In genomic region chr3:43644443-43644842, GRCh38 we compare ENCODE assay signal across 21 cellular contexts.
"Had no signal": no experiment of that assay in that cellular context is flagged by ENCODE, and none has a peak within 500 bp of the region (broad histone marks: within the 10 kb centered on the region; RNA-seq: fewer than 3 reads in every experiment).

No MANE protein-coding gene starts in this region.

- H3K4me1 Mint-ChIP-seq: activated naive CD8-positive, alpha-beta T cell treated with anti-CD3 and anti-CD28 coated beads, Interleukin-2, amount 10 ng/mL, durations not matched to agents 7 days and 5 days; immature natural killer cell; memory B cell; natural killer cell had no signal

- H3K27ac ChIP-seq: cardiac muscle cell, esophagus muscularis mucosa, gastroesophageal sphincter, heart right ventricle, pancreas, stomach, WERI-Rb-1 had no signal

- H3K9me3 ChIP-seq: esophagus muscularis mucosa, gastroesophageal sphincter, heart right ventricle, pancreas, stomach had no signal

- H3K4me2 ChIP-seq: smooth muscle cell had no signal

- H3K27me3 Mint-ChIP-seq: dendritic cell treated with granulocyte-macrophage colony-stimulating factor and Interleukin-4, amounts not matched to agents 40 ng/mL and 50 ng/mL, for 4 days had no signal

- H3K27ac Mint-ChIP-seq: activated naive CD8-positive, alpha-beta T cell treated with anti-CD3 and anti-CD28 coated beads, Interleukin-2, amount 10 ng/mL, durations not matched to agents 7 days and 5 days; dendritic cell treated with granulocyte-macrophage colony-stimulating factor and Interleukin-4, amounts not matched to agents 40 ng/mL and 50 ng/mL, for 4 days; immature natural killer cell; memory B cell; natural killer cell had no signal

- H3K4me3 Mint-ChIP-seq: activated naive CD8-positive, alpha-beta T cell treated with anti-CD3 and anti-CD28 coated beads, Interleukin-2, amount 10 ng/mL, durations not matched to agents 7 days and 5 days; dendritic cell treated with granulocyte-macrophage colony-stimulating factor and Interleukin-4, amounts not matched to agents 40 ng/mL and 50 ng/mL, for 4 days; immature natural killer cell; memory B cell; natural killer cell had no signal

- DNase-seq: activated CD4-positive, alpha-beta T cell treated with anti-CD3 and anti-CD28 coated beads for 1 hour; activated CD4-positive, alpha-beta T cell treated with anti-CD3 and anti-CD28 coated beads, Interleukin-2, amount 50 U/mL, for 48 hours; activated naive CD4-positive, alpha-beta T cell; activated naive CD8-positive, alpha-beta T cell treated with anti-CD3 and anti-CD28 coated beads, Interleukin-2, amount 10 ng/mL, durations not matched to agents 7 days and 5 days; amygdala; effector memory CD4-positive, alpha-beta T cell; heart right ventricle; immature natural killer cell; natural killer cell; pancreas; stimulated activated CD4-positive, alpha-beta T cell treated with anti-CD3 and anti-CD28 coated beads, Interleukin-4, amount 100 ng/mL, for 1 hour; stomach; trophoblast cell; WERI-Rb-1 had no signal

- H3K9me3 Mint-ChIP-seq: activated naive CD8-positive, alpha-beta T cell treated with anti-CD3 and anti-CD28 coated beads, Interleukin-2, amount 10 ng/mL, durations not matched to agents 7 days and 5 days; dendritic cell treated with granulocyte-macrophage colony-stimulating factor and Interleukin-4, amounts not matched to agents 40 ng/mL and 50 ng/mL, for 4 days; immature natural killer cell; memory B cell; natural killer cell had no signal

- H3K4me1 ChIP-seq: pancreas, stomach had no signal

- H3K27me3 ChIP-seq: cardiac muscle cell, esophagus muscularis mucosa, gastroesophageal sphincter, heart right ventricle, pancreas, stomach had no signal

- H3K36me3 Mint-ChIP-seq: activated naive CD8-positive, alpha-beta T cell treated with anti-CD3 and anti-CD28 coated beads, Interleukin-2, amount 10 ng/mL, durations not matched to agents 7 days and 5 days; immature natural killer cell; memory B cell; natural killer cell had no signal

- ATAC-seq: gastroesophageal sphincter, heart right ventricle, natural killer cell, pancreas, sciatic nerve had no signal
